ENCODE assay signal across 8 cellular contexts in genomic region chr7:726854-727103, GRCh38. TPM values are rescaled to one million over a fixed set of nuclear protein-coding genes. Genes with fewer than 3 reads are reported as not detected.
DNase-seq lines count a peak whose midpoint lies in the region; ATAC-seq and TF ChIP-seq lines count a peak whose summit lies in the region.

No MANE protein-coding gene starts in this region.

- no peaks in the 10 kb centered on the region for H4K20me1 ChIP-seq in neural cell (ENCODE audit: insufficient read depth)

- H3K79me2 ChIP-seq in neural cell (replicated peaks; ENCODE audit: insufficient read depth, low read length) = peaks cover 10% of the 10 kb centered on the region

- TF ChIP-seq RAD21 in neural cell (conservative IDR thresholded peaks at IDR 0.05) = no peak

- no peaks in the 10 kb centered on the region for H3K27me3 ChIP-seq in dorsolateral prefrontal cortex
- H3K27me3 ChIP-seq in neural cell (ENCODE audit: insufficient read depth, low read depth, low read length) = no peaks in the 10 kb centered on the region

- no peaks in the 10 kb centered on the region for H3K36me3 ChIP-seq in neural cell (ENCODE audit: insufficient read depth, low read length)

- peak in 1 of 10 donors; percentile 42 for DNase-seq in dorsolateral prefrontal cortex
- DNase-seq in T-helper 1 cell = no peak
- DNase-seq in NOMO-1 treated with dmso at 0.1 percent for 144 hours (lab: John Stamatoyannopoulos, UW; ENCODE audit: unreplicated experiment) = no peak
- DNase-seq in activated CD4-positive, CD25-positive, alpha-beta regulatory T cell (lab: John Stamatoyannopoulos, UW) = no peak

- intact Hi-C loops in dorsolateral prefrontal cortex (cut with DNase I) = loop anchor here (5.0 to 10.0 kb wide), 2 partner anchors 202 to 209 kb away; partner anchors contain the start of gene PDGFA (in 1 of the 2)

- no peak overlapping the region for H3K4me2 ChIP-seq in neural cell (ENCODE audit: low read length)

- TF ChIP-seq CTCF in dorsolateral prefrontal cortex (IDR thresholded peaks at IDR 0.05 in 54 of 56, conservative IDR thresholded peaks at IDR 0.05 in 2 of 56; ENCODE audit: low read depth in 1 of 56, partially characterized antibody in 56 of 56) (no peak), neural cell (IDR thresholded peaks at IDR 0.05; ENCODE audit: poor library complexity, severe bottlenecking) (no peak)

- no peak for TF ChIP-seq EP300 in neural cell (conservative IDR thresholded peaks at IDR 0.05; ENCODE audit: poor library complexity, severe bottlenecking)

- no peaks in the 10 kb centered on the region for H3K9me2 ChIP-seq in neural cell (ENCODE audit: insufficient read depth, low read length)

- no peak overlapping the region for H2AFZ ChIP-seq in neural cell (ENCODE audit: low read depth, low read length)

- ATAC-seq in GM19351 (IDR thresholded peaks at IDR 0.05; ENCODE audit: unreplicated experiment) (peak; percentile 21), HG03558 (IDR thresholded peaks at IDR 0.05; ENCODE audit: extremely low read depth, unreplicated experiment) (peak; percentile 7), GM18861 (IDR thresholded peaks at IDR 0.05; ENCODE audit: unreplicated experiment) (no peak)

- H3K4me3 ChIP-seq in dorsolateral prefrontal cortex (peak overlapping the region; percentile 62 to 98 (median 79)), neural cell (ENCODE audit: low read length) (peak overlapping the region; percentile 76)

- peaks cover 3% of the 10 kb centered on the region for H3K9me3 ChIP-seq in neural cell (ENCODE audit: low read length)

- H3F3A ChIP-seq in neural cell (ENCODE audit: insufficient read depth, low read length, poor library complexity, severe bottlenecking) = no peaks in the 10 kb centered on the region

- H3K9ac ChIP-seq in neural cell (ENCODE audit: low read length) = peak overlapping the region; percentile 70

- H3K27ac ChIP-seq in dorsolateral prefrontal cortex = peak overlapping the region in 38 of 59 donors; percentile 12 to 87 (median 66)
- H3K27ac ChIP-seq in neural cell (ENCODE audit: low read length) = peak overlapping the region; percentile 39

TF ChIP-seq in neural cell, 6 proteins besides CTCF, POLR2A, EP300 and RAD21:
- peak; percentile 50 for TF ChIP-seq SMC3 (conservative IDR thresholded peaks at IDR 0.05; ENCODE audit: poor library complexity)
- no peak for TF ChIP-seq MXI1 (conservative IDR thresholded peaks at IDR 0.05; ENCODE audit: poor library complexity, severe bottlenecking)
- no peak for TF ChIP-seq POLR2AphosphoS5 (IDR thresholded peaks at IDR 0.05)

RNA-seq across cellular contexts. Expression of gene DNAAF5, which starts 0.3 kb away (rescaled TPM):
- total RNA-seq in dorsolateral prefrontal cortex = 10 to 100 TPM; 12.7 to 37.3 (median 20.9) TPM
- polyA plus RNA-seq in neural cell = 5.3 and 8.0 TPM in 2 replicates
- 8.5 and 12.2 TPM in 2 replicates for polyA minus RNA-seq in neural cell

RNA-seq across cellular contexts. Expression of gene PRKAR1B, which starts 0.3 kb away (rescaled TPM):
- 100 to 1,000 TPM; 131 to 616 (median 457) TPM for total RNA-seq in dorsolateral prefrontal cortex
- polyA plus RNA-seq in neural cell = 38.6 and 44.1 TPM in 2 replicates
- 33.1 and 36.5 TPM in 2 replicates for polyA minus RNA-seq in neural cell
